In genomic region chr6:154931741-154932424, GRCh38 we compare ENCODE assay signal across 12 cellular contexts.
DNase-seq lines count a peak whose midpoint lies in the region; ATAC-seq and TF ChIP-seq lines count a peak whose summit lies in the region.
"Had no signal": no experiment of that assay in that cellular context is flagged by ENCODE, and none has a peak within 500 bp of the region (broad histone marks: within the 10 kb centered on the region; RNA-seq: fewer than 3 reads in every experiment).

No MANE protein-coding gene starts in this region.

- H3K4me2 ChIP-seq in mammary epithelial cell (ENCODE audit: insufficient read depth, low read depth, low read length) = peak overlapping the region; percentile 48

- intact Hi-C loops in mammary epithelial cell (cut with micrococcal nuclease) (no loop called here), heart left ventricle (cut with DNase I) (loop anchor here in 3 of 10 donors (5.0 to 10.0 kb wide), 3 partner anchors 153 to 323 kb away; no protein-coding TSS in a partner anchor)

- DNase-seq in GM03348 (ENCODE audit: low spot score) (peak; percentile 60), NOMO-1 treated with DMSO at 0.1 percent for 48 hours (lab: John Stamatoyannopoulos, UW; ENCODE audit: unreplicated experiment) (peak; percentile 44), mammary epithelial cell (no peak), mesothelial cell of epicardium (ENCODE audit: low spot score in 2 of 2, unreplicated experiment in 2 of 2) (no peak), heart left ventricle (no peak), NCI-H82 treated with DMSO at 0.1 percent for 48 hours (lab: John Stamatoyannopoulos, UW; ENCODE audit: unreplicated experiment) (no peak)
- DNase-seq: activated T-cell treated with anti-CD3 and anti-CD28 coated beads, Interleukin-2, amount 50 U/mL, for 24 hours; GOT3; NCI-H2029 treated with DMSO at 0.1 percent for 48 hours; posterior cingulate gyrus had no signal

- no peak overlapping the region for H3K9ac ChIP-seq in mammary epithelial cell (ENCODE audit: insufficient read depth, low read length)

- in situ Hi-C loops in mammary epithelial cell (cut with MboI; ENCODE audit: low sequenced_read_pairs in 2 of 2) = loop anchor here (5.0 to 10.0 kb wide), 2 partner anchors 240 to 313 kb away; no protein-coding TSS in a partner anchor

- H3K4me1 ChIP-seq in mammary epithelial cell (ENCODE audit: insufficient read depth, low read length) = peaks cover 16% of the 10 kb centered on the region
- peaks cover 0 to 16% (median 8%) of the 10 kb centered on the region in 12 donors for H3K4me1 ChIP-seq in heart left ventricle
- peaks cover 0 to 10% (median 0%) of the 10 kb centered on the region in 3 donors for H3K4me1 ChIP-seq in gastroesophageal sphincter

- H2AFZ ChIP-seq in mammary epithelial cell (ENCODE audit: low read depth, low read length) = peak overlapping the region; percentile 19

- H3K27me3 ChIP-seq in mammary epithelial cell (ENCODE audit: insufficient read depth, low read length) = no peaks in the 10 kb centered on the region
- H3K27me3 ChIP-seq in heart left ventricle = no peaks in the 10 kb centered on the region
- H3K27me3 ChIP-seq in gastroesophageal sphincter = no peaks in the 10 kb centered on the region

- no peak for TF ChIP-seq POLR2A in heart left ventricle (IDR thresholded peaks at IDR 0.05)
- no peak for TF ChIP-seq POLR2A in gastroesophageal sphincter (IDR thresholded peaks at IDR 0.05)

- no peaks in the 10 kb centered on the region for H3K27me3 Mint-ChIP-seq in mesothelial cell of epicardium (ENCODE audit: low read depth)
- H3K27me3 Mint-ChIP-seq: activated T-cell treated with anti-CD3 and anti-CD28 coated beads, Interleukin-2, amount 50 U/mL, for 24 hours had no signal

- H3K27ac ChIP-seq in mammary epithelial cell (ENCODE audit: insufficient read depth, low read depth, low read length) (no peak overlapping the region), heart left ventricle (no peak overlapping the region), gastroesophageal sphincter (no peak overlapping the region)

- no peak for TF ChIP-seq EP300 in gastroesophageal sphincter (IDR thresholded peaks at IDR 0.05)

- no peak for TF ChIP-seq CTCF in mammary epithelial cell (conservative IDR thresholded peaks at IDR 0.05 in 1 of 2, IDR thresholded peaks at IDR 0.05 in 1 of 2; ENCODE audit: extremely low read depth in 1 of 2, insufficient read depth in 1 of 2, low read depth in 1 of 2, low read length in 2 of 2)
- TF ChIP-seq CTCF in mesothelial cell of epicardium (IDR thresholded peaks at IDR 0.05; ENCODE audit: unreplicated experiment) = no peak
- TF ChIP-seq CTCF in heart left ventricle (IDR thresholded peaks at IDR 0.05) = no peak
- no peak for TF ChIP-seq CTCF in gastroesophageal sphincter (IDR thresholded peaks at IDR 0.05)

- peak overlapping the region; percentile 40 for H3K27ac Mint-ChIP-seq in mesothelial cell of epicardium
- H3K27ac Mint-ChIP-seq: activated T-cell treated with anti-CD3 and anti-CD28 coated beads, Interleukin-2, amount 50 U/mL, for 24 hours had no signal

- H3K4me3 Mint-ChIP-seq in mesothelial cell of epicardium = no peak overlapping the region
- H3K4me3 Mint-ChIP-seq: activated T-cell treated with anti-CD3 and anti-CD28 coated beads, Interleukin-2, amount 50 U/mL, for 24 hours had no signal

- CTCF ChIA-PET in mammary epithelial cell (lab: Charles Lee; ENCODE audit: low non-redundant PET) = no interaction called here

- H3K36me3 ChIP-seq in mammary epithelial cell (ENCODE audit: insufficient read depth, low read length) = no peaks in the 10 kb centered on the region
- H3K36me3 ChIP-seq in heart left ventricle = no peaks in the 10 kb centered on the region
- no peaks in the 10 kb centered on the region for H3K36me3 ChIP-seq in gastroesophageal sphincter

- no peak for ATAC-seq in GM18511 (IDR thresholded peaks at IDR 0.05; ENCODE audit: unreplicated experiment)
- no peak for ATAC-seq in heart left ventricle
- ATAC-seq in gastroesophageal sphincter = no peak

- H3K9me3 Mint-ChIP-seq in mesothelial cell of epicardium = no peaks in the 10 kb centered on the region
- H3K9me3 Mint-ChIP-seq: activated T-cell treated with anti-CD3 and anti-CD28 coated beads, Interleukin-2, amount 50 U/mL, for 24 hours had no signal

- H3K4me3 ChIP-seq in mammary epithelial cell (replicated peaks in 1 of 3; ENCODE audit: insufficient read depth in 1 of 3, low read depth in 2 of 3, low read length in 3 of 3) = no peak overlapping the region
- H3K4me3 ChIP-seq in heart left ventricle = no peak overlapping the region
- no peak overlapping the region for H3K4me3 ChIP-seq in gastroesophageal sphincter

- 54% methylated on average over 4 of the region's 4 CpGs for WGBS in mammary epithelial cell (ENCODE audit: low coverage, missing lambda C conversion rate)
- 57 to 70% (median 62%) methylated on average over 4 of the region's 4 CpGs for WGBS in heart left ventricle, 4 donors
- WGBS in gastroesophageal sphincter (ENCODE audit: low coverage in 1 of 2), 2 donors = 62 to 89% methylated on average over 3 to 4 of the region's 4 CpGs

- dilution Hi-C loops in mammary epithelial cell (cut with HindIII; ENCODE audit: low sequenced_read_pairs) = loop anchor here (5.0 kb wide), 1 partner anchor 40 kb away; no protein-coding TSS in a partner anchor

- no peaks in the 10 kb centered on the region for H3K9me3 ChIP-seq in mammary epithelial cell (replicated peaks; ENCODE audit: insufficient read depth, low read length)
- H3K9me3 ChIP-seq in heart left ventricle = no peaks in the 10 kb centered on the region
- H3K9me3 ChIP-seq in gastroesophageal sphincter = no peaks in the 10 kb centered on the region

- H4K20me1 ChIP-seq in mammary epithelial cell (ENCODE audit: insufficient read depth, low read length) = no peaks in the 10 kb centered on the region

- no peaks in the 10 kb centered on the region for H3K79me2 ChIP-seq in mammary epithelial cell (ENCODE audit: insufficient read depth, low read length)

- peaks cover 31% of the 10 kb centered on the region for H3K4me1 Mint-ChIP-seq in mesothelial cell of epicardium

- no TSS peak for BruUV-seq in mammary epithelial cell (replicated peaks; lab: Mats Ljungman, UMichigan)

- H3K36me3 Mint-ChIP-seq in mesothelial cell of epicardium = peaks cover 1% of the 10 kb centered on the region

Comparison
In these comparisons a context has a peak if more than half of its experiments do, and no peak if none do; other contexts are left out.
1. DNase-seq: peak in GM03348 (single experiment) and NOMO-1 treated with DMSO at 0.1 percent for 48 hours (single experiment); none in mammary epithelial cell (single experiment), mesothelial cell of epicardium (0 of 2), heart left ventricle (0 of 5) and NCI-H82 treated with DMSO at 0.1 percent for 48 hours (single experiment).